Comparison of ENCODE assay signal across 10 cellular contexts in the genomic region with DNA sequence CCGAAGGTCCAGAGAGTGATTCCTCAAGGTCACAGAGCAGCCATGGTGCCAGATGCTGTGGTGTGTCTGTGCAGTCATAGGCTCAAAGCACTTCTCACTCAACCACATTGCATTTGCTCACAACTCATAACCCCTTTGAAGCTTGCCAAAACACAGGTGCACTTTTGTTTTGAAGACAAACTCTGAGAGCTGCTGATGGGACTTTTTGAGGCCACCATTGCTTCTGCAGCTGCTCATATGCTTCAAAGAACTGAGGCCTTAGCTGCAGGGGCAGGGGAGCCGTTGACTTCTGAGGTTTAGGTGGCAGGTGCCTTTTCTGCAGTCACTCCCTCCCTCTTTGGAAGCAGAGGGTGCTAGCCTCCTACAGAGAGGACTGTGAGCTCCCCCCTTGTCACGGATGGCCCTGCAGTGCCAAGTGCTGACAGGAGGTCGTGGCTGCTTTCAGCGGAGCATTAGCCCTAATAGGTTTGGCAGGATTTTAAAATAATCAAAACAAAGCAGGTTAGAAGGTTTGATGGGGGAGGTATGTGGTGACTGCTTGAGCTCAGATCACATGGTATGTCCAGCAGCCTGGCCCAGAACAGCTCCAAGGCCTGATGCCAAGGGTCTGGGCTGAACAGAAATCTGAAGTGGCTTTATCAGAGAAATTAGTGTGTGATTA.
A peak's percentile ranks its signal among the peaks of the same experiment; 100 is the strongest.
DNase-seq lines count a peak whose midpoint lies in the region; ATAC-seq, FAIRE-seq and TF ChIP-seq lines count a peak whose summit lies in the region.
"Had no signal": no experiment of that assay in that cellular context is flagged by ENCODE, and none has a peak within 500 bp of the region (broad histone marks: within the 10 kb centered on the region; RNA-seq: fewer than 3 reads in every experiment).

No MANE protein-coding gene starts in this region.

- FAIRE-seq in urothelium cell line (lab: Jason Lieb, UNC), result no peak

- POLR2A ChIA-PET in activated CD4-positive, alpha-beta T cell treated with anti-CD3 and anti-CD28 coated beads for 36 hours (lab: Charles Lee), result interaction anchor here (0.5 to 1.3 kb wide), 2 partner anchors 14 to 54 kb away, joined by 3 to 4 read pairs; no protein-coding TSS in a partner anchor

- CTCF ChIA-PET in activated CD4-positive, alpha-beta T cell treated with anti-CD3 and anti-CD28 coated beads for 36 hours (lab: Charles Lee), result interaction anchor here (0.6 to 1.1 kb wide), 6 partner anchors 8 to 187 kb away, joined by 3 to 5 read pairs (median 4); no protein-coding TSS in a partner anchor

- no peak for TF ChIP-seq CTCF in glutamatergic neuron (IDR thresholded peaks at IDR 0.05; ENCODE audit: partially characterized antibody, unreplicated experiment)
- no peak for TF ChIP-seq CTCF in colonic mucosa (IDR thresholded peaks at IDR 0.05)

- H3K4me1 Mint-ChIP-seq in CD4-positive, CD25-positive, alpha-beta regulatory T cell, result peaks cover 0 to 47% (median 25%) of the 10 kb centered on the region in 4 donors
- peaks cover 37% of the 10 kb centered on the region for H3K4me1 Mint-ChIP-seq in activated CD4-positive, alpha-beta T cell treated with anti-CD3 and anti-CD28 coated beads for 36 hours
- H3K4me1 Mint-ChIP-seq in glutamatergic neuron (ENCODE audit: low read depth, unreplicated experiment), result peaks cover 12% of the 10 kb centered on the region
- H3K4me1 Mint-ChIP-seq: B cell had no signal

- peak overlapping the region; percentile 96 to 98 (median 98) for H3K27ac Mint-ChIP-seq in CD4-positive, CD25-positive, alpha-beta regulatory T cell
- peak overlapping the region; percentile 93 for H3K27ac Mint-ChIP-seq in activated CD4-positive, alpha-beta T cell treated with anti-CD3 and anti-CD28 coated beads for 36 hours
- peak overlapping the region; percentile 8 for H3K27ac Mint-ChIP-seq in glutamatergic neuron (ENCODE audit: unreplicated experiment)
- H3K27ac Mint-ChIP-seq: B cell had no signal

- no peaks in the 10 kb centered on the region for H3K36me3 ChIP-seq in CD4-positive, CD25-positive, alpha-beta regulatory T cell (ENCODE audit: control insufficient read depth, insufficient read depth, low read length)
- H3K36me3 ChIP-seq in colonic mucosa, result no peaks in the 10 kb centered on the region

- H3K4me3 ChIP-seq in CD4-positive, CD25-positive, alpha-beta regulatory T cell (ENCODE audit: low read depth, low read length), result peak overlapping the region; percentile 28
- no peak overlapping the region for H3K4me3 ChIP-seq in colonic mucosa

- intact Hi-C loops in activated CD4-positive, alpha-beta T cell treated with anti-CD3 and anti-CD28 coated beads for 36 hours (cut with DNase I, micrococcal nuclease), result loop anchor here (5.0 to 10.0 kb wide), 2 partner anchors 227 to 230 kb away; no protein-coding TSS in a partner anchor
- intact Hi-C loops in colonic mucosa (cut with DNase I), result no loop called here

- in situ Hi-C loops in ACHN (cut with HindIII; ENCODE audit: low pct_ligation_motif_present, low pct_unique_long_range_greater_than_20kb, low sequenced_read_pairs), result no loop called here

- peak overlapping the region; percentile 10 to 82 (median 73) for H3K4me3 Mint-ChIP-seq in CD4-positive, CD25-positive, alpha-beta regulatory T cell
- no peak overlapping the region for H3K4me3 Mint-ChIP-seq in activated CD4-positive, alpha-beta T cell treated with anti-CD3 and anti-CD28 coated beads for 36 hours
- H3K4me3 Mint-ChIP-seq in glutamatergic neuron (ENCODE audit: unreplicated experiment), result no peak overlapping the region
- H3K4me3 Mint-ChIP-seq: B cell had no signal

- peaks cover 34% of the 10 kb centered on the region for H3K4me1 ChIP-seq in CD4-positive, CD25-positive, alpha-beta regulatory T cell (ENCODE audit: control insufficient read depth, insufficient read depth, low read length, poor library complexity, severe bottlenecking)
- H3K4me1 ChIP-seq in colonic mucosa, result no peaks in the 10 kb centered on the region

- no peaks in the 10 kb centered on the region for H3K27me3 ChIP-seq in CD4-positive, CD25-positive, alpha-beta regulatory T cell (ENCODE audit: control insufficient read depth, insufficient read depth, low read length)
- H3K27me3 ChIP-seq in colonic mucosa, result no peaks in the 10 kb centered on the region

- H3K27me3 Mint-ChIP-seq in CD4-positive, CD25-positive, alpha-beta regulatory T cell, result no peaks in the 10 kb centered on the region
- H3K27me3 Mint-ChIP-seq in activated CD4-positive, alpha-beta T cell treated with anti-CD3 and anti-CD28 coated beads for 36 hours, result no peaks in the 10 kb centered on the region
- H3K27me3 Mint-ChIP-seq in glutamatergic neuron (ENCODE audit: unreplicated experiment), result peaks cover 3% of the 10 kb centered on the region

- no peaks in the 10 kb centered on the region for H3K36me3 Mint-ChIP-seq in CD4-positive, CD25-positive, alpha-beta regulatory T cell
- no peaks in the 10 kb centered on the region for H3K36me3 Mint-ChIP-seq in activated CD4-positive, alpha-beta T cell treated with anti-CD3 and anti-CD28 coated beads for 36 hours (ENCODE audit: low read depth)
- peaks cover 8% of the 10 kb centered on the region for H3K36me3 Mint-ChIP-seq in glutamatergic neuron (ENCODE audit: unreplicated experiment)

- peak; percentile 82 to 83 for ATAC-seq in CD4-positive, CD25-positive, alpha-beta regulatory T cell (ENCODE audit: low read depth in 2 of 2)
- peak; percentile 63 for ATAC-seq in HG03025 (IDR thresholded peaks at IDR 0.05; ENCODE audit: low FRiP score, unreplicated experiment)
- peak; percentile 85 for ATAC-seq in activated CD4-positive, alpha-beta T cell treated with anti-CD3 and anti-CD28 coated beads for 36 hours

- H3K27ac ChIP-seq in CD4-positive, CD25-positive, alpha-beta regulatory T cell (ENCODE audit: insufficient read depth, low read length, poor library complexity, severe bottlenecking), result peak overlapping the region; percentile 72
- no peak overlapping the region for H3K27ac ChIP-seq in colonic mucosa
- H3K27ac ChIP-seq: VCaP had no signal

- DNase-seq in CD4-positive, CD25-positive, alpha-beta regulatory T cell, result peak; percentile 26 to 82 (median 80)
- DNase-seq in activated CD4-positive, alpha-beta T cell treated with anti-CD3 and anti-CD28 coated beads for 36 hours, result peak; percentile 64
- DNase-seq in glutamatergic neuron (no peak), colonic mucosa (no peak), HK-2 (ENCODE audit: unreplicated experiment) (no peak), ACHN (no peak), urothelium cell line (ENCODE audit: low spot score) (no peak)

- no peaks in the 10 kb centered on the region for H3K9me3 ChIP-seq in CD4-positive, CD25-positive, alpha-beta regulatory T cell (ENCODE audit: control insufficient read depth in 2 of 2, low read length in 2 of 2)
- no peaks in the 10 kb centered on the region for H3K9me3 ChIP-seq in colonic mucosa

- H3K9me3 Mint-ChIP-seq in CD4-positive, CD25-positive, alpha-beta regulatory T cell, result peaks cover 0 to 2% (median 0%) of the 10 kb centered on the region in 7 donors
- peaks cover 2% of the 10 kb centered on the region for H3K9me3 Mint-ChIP-seq in activated CD4-positive, alpha-beta T cell treated with anti-CD3 and anti-CD28 coated beads for 36 hours (ENCODE audit: low read depth)
- H3K9me3 Mint-ChIP-seq in glutamatergic neuron (ENCODE audit: unreplicated experiment), result no peaks in the 10 kb centered on the region

- no peak overlapping the region for H3K9ac ChIP-seq in colonic mucosa (ENCODE audit: low read depth in 2 of 2, low read length in 2 of 2)

Comparison
In these comparisons a context has a peak if more than half of its experiments do, and no peak if none do; other contexts are left out.
1. DNase-seq: peak in CD4-positive, CD25-positive, alpha-beta regulatory T cell (3 of 3) and activated CD4-positive, alpha-beta T cell treated with anti-CD3 and anti-CD28 coated beads for 36 hours (single experiment); none in glutamatergic neuron (single experiment), colonic mucosa (single experiment), HK-2 (single experiment), ACHN (single experiment) and urothelium cell line (single experiment).
2. H3K27ac Mint-ChIP-seq: peak in every context shown above with its lines; median percentile 98 in CD4-positive, CD25-positive, alpha-beta regulatory T cell; 93 in activated CD4-positive, alpha-beta T cell treated with anti-CD3 and anti-CD28 coated beads for 36 hours; 8 in glutamatergic neuron.
3. H3K4me3 Mint-ChIP-seq: peak in CD4-positive, CD25-positive, alpha-beta regulatory T cell (4 of 4); none in activated CD4-positive, alpha-beta T cell treated with anti-CD3 and anti-CD28 coated beads for 36 hours (single experiment) and glutamatergic neuron (single experiment).
4. Peak in every context shown above with its lines, with median percentiles within 50 percentile points of each other: ATAC-seq.